11 cellular contexts compared by ENCODE assay signal in the genomic region with DNA sequence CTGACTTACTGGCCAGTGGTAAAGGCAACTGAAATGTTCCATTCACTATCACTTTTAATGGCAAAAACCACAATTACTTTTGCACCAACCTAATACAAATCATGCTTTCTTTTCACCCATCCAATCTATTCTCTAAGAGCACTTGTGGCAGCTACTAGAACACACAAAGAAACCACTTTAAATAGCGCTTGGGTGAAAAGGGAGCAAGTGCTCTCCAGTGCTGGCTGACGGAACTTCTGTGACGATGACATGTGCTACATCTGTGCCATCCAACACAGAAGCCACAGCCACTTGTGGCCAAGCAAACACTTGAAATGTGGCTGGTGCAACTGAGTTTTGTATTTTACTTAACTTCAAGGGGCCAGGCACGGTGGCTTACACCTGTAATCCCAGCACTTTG.
DNase-seq lines count a peak whose midpoint lies in the region; ATAC-seq lines count a peak whose summit lies in the region.
"Had no signal": no experiment of that assay in that cellular context is flagged by ENCODE, and none has a peak within 500 bp of the region (broad histone marks: within the 10 kb centered on the region; RNA-seq: fewer than 3 reads in every experiment).

No MANE protein-coding gene starts in this region.

- ATAC-seq in GM21528 (IDR thresholded peaks at IDR 0.05; ENCODE audit: low FRiP score, unreplicated experiment) = no peak

- DNase-seq in NCI-H1436 (lab: John Stamatoyannopoulos, UW) (peak; percentile 54), NCI-H1436 treated with DMSO at 0.1 percent for 48 hours (lab: John Stamatoyannopoulos, UW) (no peak), NCI-H187 treated with DMSO at 0.1 percent for 48 hours (lab: John Stamatoyannopoulos, UW) (peak; percentile 92), foreskin melanocyte (peak; percentile 59), NCI-H524 treated with DMSO at 0.1 percent for 48 hours (lab: John Stamatoyannopoulos, UW) (no peak), HuH-7 (ENCODE audit: low spot score) (no peak)
- DNase-seq in stimulated activated CD8-positive, alpha-beta memory T cell treated with anti-CD3 and anti-CD28 coated beads, Interleukin-4, amount 100 ng/mL, for 48 hours = peak; percentile 46
- DNase-seq: activated naive CD4-positive, alpha-beta T cell treated with anti-CD3 and anti-CD28 coated beads, Interleukin-2, amount 50 U/mL, for 16 hours; DMS 273 treated with DMSO at 0.1 percent for 48 hours; SIG-M5 had no signal

Comparison
In these comparisons a context has a peak if more than half of its experiments do, and no peak if none do; other contexts are left out.
1. DNase-seq: peak in NCI-H1436 (single experiment), NCI-H187 treated with DMSO at 0.1 percent for 48 hours (single experiment), foreskin melanocyte (single experiment) and stimulated activated CD8-positive, alpha-beta memory T cell treated with anti-CD3 and anti-CD28 coated beads, Interleukin-4, amount 100 ng/mL, for 48 hours (single experiment); none in NCI-H1436 treated with DMSO at 0.1 percent for 48 hours (single experiment), NCI-H524 treated with DMSO at 0.1 percent for 48 hours (single experiment) and HuH-7 (single experiment).